Comparison of ENCODE assay signal across 8 cellular contexts in the genomic region with DNA sequence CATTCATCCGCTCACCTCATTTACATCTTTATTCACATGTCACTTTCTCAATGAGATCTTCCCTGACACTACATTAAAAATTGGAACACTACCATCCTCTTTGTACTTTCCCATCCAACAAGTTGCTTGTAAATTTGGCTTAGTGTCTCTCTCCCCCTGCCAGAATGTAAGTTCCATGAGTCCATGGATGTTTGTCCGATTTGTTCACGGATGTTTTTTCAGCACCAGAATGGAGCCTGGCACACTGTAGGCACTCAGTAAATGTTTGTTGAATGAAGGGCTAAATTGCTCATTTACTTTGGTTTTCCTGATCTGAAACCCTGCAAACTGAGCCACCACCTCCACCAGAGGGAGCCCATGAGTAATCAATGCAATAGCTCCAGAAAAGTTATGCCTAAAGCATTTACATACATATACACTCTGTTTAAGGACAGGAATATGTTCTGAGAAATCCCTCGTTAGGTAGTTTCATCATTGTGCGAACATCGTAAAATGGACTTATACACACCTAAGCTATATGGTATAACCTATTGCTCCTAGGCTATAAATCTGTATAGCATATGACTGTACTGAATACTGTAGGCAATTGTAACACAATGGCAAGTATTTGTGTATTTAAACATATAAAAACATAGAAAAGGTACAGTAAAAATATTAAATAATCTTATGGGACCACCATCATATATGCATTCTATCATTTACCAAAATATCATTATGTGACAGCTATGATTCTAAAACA. TPM values are rescaled to one million over a fixed set of nuclear protein-coding genes. Genes with fewer than 3 reads are reported as not detected.
DNase-seq lines count a peak whose midpoint lies in the region.

No MANE protein-coding gene starts in this region.

- no peak overlapping the region for H2BK15ac ChIP-seq in mesendoderm (replicated peaks; ENCODE audit: low read depth)

- H3K27me3 ChIP-seq in H7 (ENCODE audit: control insufficient read depth, insufficient read depth, low read length) (no peaks in the 10 kb centered on the region), mesendoderm (ENCODE audit: insufficient read depth, low read length, poor library complexity) (no peaks in the 10 kb centered on the region)

- H2AK5ac ChIP-seq in mesendoderm (ENCODE audit: low read length), result no peak overlapping the region

- H3K4ac ChIP-seq in mesendoderm (ENCODE audit: low read depth, low read length), result no peak overlapping the region

- no peak overlapping the region for H3K56ac ChIP-seq in mesendoderm (ENCODE audit: low read length)

- H2BK120ac ChIP-seq in mesendoderm (ENCODE audit: low read depth, low read length), result no peak overlapping the region

- no peak overlapping the region for H3K9ac ChIP-seq in mesendoderm (ENCODE audit: low read length)

- H3K4me1 ChIP-seq in mesendoderm (ENCODE audit: control insufficient read depth, low read depth, low read length), result no peaks in the 10 kb centered on the region

- no peak overlapping the region for H4K8ac ChIP-seq in mesendoderm (ENCODE audit: low read depth, low read length)

- H2BK5ac ChIP-seq in mesendoderm (ENCODE audit: low read length), result no peak overlapping the region

- H3K4me2 ChIP-seq in mesendoderm (ENCODE audit: low read length), result no peak overlapping the region

- peaks cover 11% of the 10 kb centered on the region for H3K79me2 ChIP-seq in mesendoderm (ENCODE audit: control insufficient read depth, insufficient read depth, low read length)

- H4K5ac ChIP-seq in mesendoderm (ENCODE audit: low read length), result no peak overlapping the region

- DNase-seq in AG08396 (ENCODE audit: low spot score), result peak; percentile 35
- DNase-seq in H7, result peak; percentile 68
- DNase-seq in NCI-H774 (lab: John Stamatoyannopoulos, UW), result peak; percentile 26
- DNase-seq in activated CD4-positive, alpha-beta T cell treated with anti-CD3 and anti-CD28 coated beads, Interleukin-2, amount 50 U/mL, for 4 hours, result peak; percentile 78 to 79
- DNase-seq in dermis blood vessel endothelial cell, result peak; percentile 87
- DNase-seq in mesendoderm, result peak; percentile 61
- peak; percentile 53 to 73 for DNase-seq in stimulated activated CD8-positive, alpha-beta memory T cell treated with anti-CD3 and anti-CD28 coated beads, Interleukin-4, amount 100 ng/mL, for 4 hours (ENCODE audit: low read depth in 2 of 2, low spot score in 1 of 2)
- no peak for DNase-seq in GM19238 (ENCODE audit: insufficient read length, low spot score)

- no peak overlapping the region for H3K4me3 ChIP-seq in H7 (ENCODE audit: insufficient read depth, low read depth, low read length)
- no peak overlapping the region for H3K4me3 ChIP-seq in mesendoderm (ENCODE audit: low read length)

- no peak overlapping the region for H3K23ac ChIP-seq in mesendoderm (ENCODE audit: low read length)

- H3K79me1 ChIP-seq in mesendoderm (ENCODE audit: low read length), result peaks cover 6% of the 10 kb centered on the region

- H3K36me3 ChIP-seq in H7 (replicated peaks; ENCODE audit: control insufficient read depth, insufficient read depth, low read length) (no peaks in the 10 kb centered on the region), mesendoderm (ENCODE audit: control insufficient read depth, insufficient read depth, low read length) (no peaks in the 10 kb centered on the region)

- no peak overlapping the region for H3K18ac ChIP-seq in mesendoderm (ENCODE audit: low read length)

- 100% methylated on average over 1 of the region's 6 CpGs for WGBS in mesendoderm (ENCODE audit: extremely low coverage, insufficient coverage, low lambda C conversion rate)

- H3K27ac ChIP-seq in mesendoderm (ENCODE audit: low read depth, low read length), result no peak overlapping the region

RNA-seq across cellular contexts. Expression of a gene that starts 2.8 kb away (rescaled TPM):
- 26.6 and 38.3 TPM in 2 replicates for total RNA-seq in H7 (2014; rRNA removed; shearing (Covaris generic))
- 14.0 and 18.8 TPM in 2 replicates for total RNA-seq in dermis blood vessel endothelial cell
- 16.8 TPM for polyA plus RNA-seq in mesendoderm (2013, experiment 1 of 2)
- polyA plus RNA-seq in mesendoderm (2013, experiment 2 of 2), result 18.5 TPM
